In the genomic region with DNA sequence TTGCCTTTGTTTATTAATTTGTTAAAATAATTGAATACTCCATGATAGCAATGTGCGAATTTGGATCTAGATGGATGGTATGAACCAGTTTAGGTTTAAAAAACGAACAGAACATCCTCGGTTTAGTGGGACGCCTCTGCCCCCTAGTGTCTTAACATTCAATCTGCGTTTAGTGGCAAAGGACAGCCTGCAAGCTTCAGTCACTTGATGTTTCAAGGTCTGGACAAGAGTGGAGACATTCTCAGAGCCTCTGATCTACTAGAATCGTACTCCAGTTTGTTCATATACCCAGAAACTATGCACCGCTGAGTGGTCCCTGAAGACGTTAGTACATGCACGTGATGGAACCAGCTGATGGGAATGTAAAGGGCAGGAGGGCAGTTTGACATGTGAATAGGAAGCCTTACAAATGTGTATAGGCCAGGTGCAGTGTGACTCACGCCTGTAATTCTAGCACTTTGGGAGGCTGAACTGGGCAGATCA, we compare ENCODE assay signal across 8 cellular contexts. TPM values are rescaled to one million over a fixed set of nuclear protein-coding genes. Genes with fewer than 3 reads are reported as not detected.
A peak's percentile ranks its signal among the peaks of the same experiment; 100 is the strongest.
DNase-seq lines count a peak whose midpoint lies in the region; ATAC-seq and TF ChIP-seq lines count a peak whose summit lies in the region.

No MANE protein-coding gene starts in this region.

- H3K4me2 ChIP-seq in GM23338: no peak overlapping the region

- no peaks in the 10 kb centered on the region for H3F3A ChIP-seq in GM23338 (replicated peaks; ENCODE audit: low read depth)

- no peak overlapping the region for H3K4me3 Mint-ChIP-seq in GM23338
- H3K4me3 Mint-ChIP-seq in activated T-cell treated with anti-CD3 and anti-CD28 coated beads, Interleukin-2, amount 50 U/mL, for 4 hours: no peak overlapping the region
- H3K4me3 Mint-ChIP-seq in osteocyte (ENCODE audit: unreplicated experiment): no peak overlapping the region

- peak; percentile 91 for ATAC-seq in GM23338
- ATAC-seq in activated T-cell treated with anti-CD3 and anti-CD28 coated beads, Interleukin-2, amount 50 U/mL, for 4 hours: peak; percentile 60 to 62

- H3K4me1 ChIP-seq in GM23338 (ENCODE audit: insufficient read depth): peaks cover 25% of the 10 kb centered on the region

- no peak overlapping the region for H2AFZ ChIP-seq in GM23338

- H3K27ac Mint-ChIP-seq in GM23338 (no peak overlapping the region), osteocyte (ENCODE audit: unreplicated experiment) (no peak overlapping the region)

- no peaks in the 10 kb centered on the region for H3K27me3 ChIP-seq in GM23338 (ENCODE audit: insufficient read depth)

- DNase-seq in Daoy (ENCODE audit: low read depth) (peak; percentile 74), GM23338 (ENCODE audit: low spot score) (peak; percentile 84), OCI-M1 (lab: John Stamatoyannopoulos, UW) (peak; percentile 77), fibroblast of villous mesenchyme (ENCODE audit: low read depth) (peak; percentile 66), osteocyte (ENCODE audit: extremely low spot score, unreplicated experiment) (no peak), HuH-7.5 (ENCODE audit: low spot score) (no peak)
- DNase-seq in activated T-cell treated with anti-CD3 and anti-CD28 coated beads, Interleukin-2, amount 50 U/mL, for 4 hours: peak; percentile 24

- H3K9me3 Mint-ChIP-seq in GM23338 (no peaks in the 10 kb centered on the region), osteocyte (ENCODE audit: unreplicated experiment) (no peaks in the 10 kb centered on the region)
- H3K9me3 Mint-ChIP-seq in activated T-cell treated with anti-CD3 and anti-CD28 coated beads, Interleukin-2, amount 50 U/mL, for 4 hours: no peaks in the 10 kb centered on the region

- H3K79me2 ChIP-seq in GM23338 (replicated peaks; ENCODE audit: insufficient read depth): no peaks in the 10 kb centered on the region

- no peak overlapping the region for H3K27ac ChIP-seq in GM23338 (ENCODE audit: low read depth)

- peak; percentile 96 to 97 for TF ChIP-seq CTCF in GM23338 (conservative IDR thresholded peaks at IDR 0.05; ENCODE audit: low read depth in 2 of 2)
- TF ChIP-seq CTCF in LNCAP (IDR thresholded peaks at IDR 0.05): peak; percentile 82
- TF ChIP-seq CTCF in fibroblast of villous mesenchyme (IDR thresholded peaks at IDR 0.05; ENCODE audit: insufficient read depth, low read depth, low read length): peak; percentile 80
- TF ChIP-seq CTCF in osteocyte (IDR thresholded peaks at IDR 0.05): peak; percentile 85

- no peaks in the 10 kb centered on the region for H3K9me2 ChIP-seq in GM23338 (ENCODE audit: insufficient read depth)

- H3K27me3 Mint-ChIP-seq in GM23338 (ENCODE audit: insufficient read depth, low read depth, poor library complexity) (peaks cover 9% of the 10 kb centered on the region), osteocyte (ENCODE audit: unreplicated experiment) (peaks cover 11% of the 10 kb centered on the region)
- no peaks in the 10 kb centered on the region for H3K27me3 Mint-ChIP-seq in activated T-cell treated with anti-CD3 and anti-CD28 coated beads, Interleukin-2, amount 50 U/mL, for 4 hours (ENCODE audit: low read depth)

- no peaks in the 10 kb centered on the region for H4K20me1 ChIP-seq in GM23338 (replicated peaks; ENCODE audit: insufficient read depth)

- H3K4me1 Mint-ChIP-seq in GM23338: peaks cover 21% of the 10 kb centered on the region
- H3K4me1 Mint-ChIP-seq in activated T-cell treated with anti-CD3 and anti-CD28 coated beads, Interleukin-2, amount 50 U/mL, for 4 hours (ENCODE audit: low read depth): no peaks in the 10 kb centered on the region
- H3K4me1 Mint-ChIP-seq in osteocyte (ENCODE audit: unreplicated experiment): no peaks in the 10 kb centered on the region

- H3K4me3 ChIP-seq in GM23338 (no peak overlapping the region), fibroblast of villous mesenchyme (ENCODE audit: low read depth, low read length) (no peak overlapping the region)

- H3K36me3 Mint-ChIP-seq in GM23338 (ENCODE audit: low read depth) (no peaks in the 10 kb centered on the region), osteocyte (ENCODE audit: unreplicated experiment) (no peaks in the 10 kb centered on the region)
- H3K36me3 Mint-ChIP-seq in activated T-cell treated with anti-CD3 and anti-CD28 coated beads, Interleukin-2, amount 50 U/mL, for 4 hours (ENCODE audit: insufficient read depth): no peaks in the 10 kb centered on the region

- no peaks in the 10 kb centered on the region for H3K36me3 ChIP-seq in GM23338 (ENCODE audit: insufficient read depth)

TF ChIP-seq in GM23338, 12 proteins besides CTCF, POLR2A, EP300 and RAD21:
- no peak for TF ChIP-seq POLR2AphosphoS5 (IDR thresholded peaks at IDR 0.05; ENCODE audit: low read depth)
- no peak for TF ChIP-seq EZH2 (IDR thresholded peaks at IDR 0.05; ENCODE audit: low read depth, unreplicated experiment)
- TF ChIP-seq JUNB (IDR thresholded peaks at IDR 0.05; ENCODE audit: unreplicated experiment): no peak
- no peak for TF ChIP-seq NANOG (IDR thresholded peaks at IDR 0.05; ENCODE audit: borderline replicate concordance)

RNA-seq across cellular contexts. Expression of a gene that starts 17.8 kb away (rescaled TPM):
- not detected in 2 replicates for total RNA-seq in Daoy (2014; rRNA removed; shearing (Covaris generic))
- not detected in 2 replicates for total RNA-seq in GM23338 (2014; rRNA removed; shearing (Covaris generic))
- polyA plus RNA-seq in GM23338 (2016; fragmentation: Nextera tagmentation; extraction: Ambion mirVana): not detected in 2 replicates
- under 1 TPM; 0.16 to 0.48 (median 0.37) TPM for total RNA-seq in activated T-cell treated with anti-CD3 and anti-CD28 coated beads, Interleukin-2, amount 50 U/mL, for 4 hours
- not detected in 2 replicates for total RNA-seq in fibroblast of villous mesenchyme
- total RNA-seq in osteocyte: 0.27 TPM in 1 of 2 replicates, not detected in the other

RNA-seq across cellular contexts. Expression of a gene that starts 20.5 kb away (rescaled TPM):
- 94.2 and 118 TPM in 2 replicates for total RNA-seq in Daoy (2014; rRNA removed; shearing (Covaris generic))
- 78.8 and 89.9 TPM in 2 replicates for total RNA-seq in GM23338 (2014; rRNA removed; shearing (Covaris generic))
- polyA plus RNA-seq in GM23338 (2016; fragmentation: Nextera tagmentation; extraction: Ambion mirVana): 21.1 and 24.9 TPM in 2 replicates
- 10 to 100 TPM; 65.7 to 79.7 (median 72.8) TPM for total RNA-seq in activated T-cell treated with anti-CD3 and anti-CD28 coated beads, Interleukin-2, amount 50 U/mL, for 4 hours
- 81.2 and 91.5 TPM in 2 replicates for total RNA-seq in fibroblast of villous mesenchyme
- 49.6 and 52.5 TPM in 2 replicates for total RNA-seq in osteocyte

Comparison
In these comparisons a context has a peak if more than half of its experiments do, and no peak if none do; other contexts are left out.
1. DNase-seq: peak in Daoy (single experiment), GM23338 (single experiment), OCI-M1 (single experiment), activated T-cell treated with anti-CD3 and anti-CD28 coated beads, Interleukin-2, amount 50 U/mL, for 4 hours (single experiment) and fibroblast of villous mesenchyme (single experiment); none in osteocyte (single experiment) and HuH-7.5 (single experiment).
2. Peak in every context shown above with its lines, with median percentiles within 50 percentile points of each other: CTCF ChIP-seq.